8 cellular contexts compared by ENCODE assay signal in genomic region chr12:121214855-121215745, GRCh38. TPM values are rescaled to one million over a fixed set of nuclear protein-coding genes. Genes with fewer than 3 reads are reported as not detected.
A peak's percentile ranks its signal among the peaks of the same experiment; 100 is the strongest.
DNase-seq lines count a peak whose midpoint lies in the region; ATAC-seq and TF ChIP-seq lines count a peak whose summit lies in the region.

No MANE protein-coding gene starts in this region.

- H3K36me3 ChIP-seq in HEK293 (ENCODE audit: control insufficient read depth in 2 of 2, insufficient read depth in 1 of 2, low read length in 2 of 2) (peaks cover 8 to 21% of the 10 kb centered on the region in 2 experiments; a peak in 2 of 3 replicates), sigmoid colon (peaks cover 0 to 17% (median 2%) of the 10 kb centered on the region in 4 donors)

- POLR2A ChIA-PET in HEK293 (lab: Yijun Ruan, JAX) = interaction anchor here (0.6 kb wide), 1 partner anchor 36 kb away, joined by 3 read pairs; no protein-coding TSS in a partner anchor

- H3K27me3 ChIP-seq in sigmoid colon = no peaks in the 10 kb centered on the region

- no peaks in the 10 kb centered on the region for H3K27me3 Mint-ChIP-seq in T-helper 2 cell treated with Interferon-gamma antibody and Interleukin-4, amounts not matched to agents 5 μg/mL and 100 μg/mL, for 36 hours (ENCODE audit: low read depth)

- no peaks in the 10 kb centered on the region for H3K4me1 ChIP-seq in HEK293 (ENCODE audit: control insufficient read depth, insufficient read depth, low read length)
- H3K4me1 ChIP-seq in sigmoid colon = peaks cover 0 to 18% (median 15%) of the 10 kb centered on the region in 4 donors

- H3K9me3 ChIP-seq in HEK293 (ENCODE audit: control insufficient read depth, insufficient read depth, low read depth, low read length) (no peaks in the 10 kb centered on the region), sigmoid colon (no peaks in the 10 kb centered on the region)

- no peak for ATAC-seq in GM18511 (IDR thresholded peaks at IDR 0.05; ENCODE audit: unreplicated experiment)
- ATAC-seq in HG03196 (IDR thresholded peaks at IDR 0.05; ENCODE audit: unreplicated experiment) = no peak
- ATAC-seq in GM21381 (IDR thresholded peaks at IDR 0.05; ENCODE audit: unreplicated experiment) = no peak

- no peaks in the 10 kb centered on the region for H3K9me3 Mint-ChIP-seq in T-helper 2 cell treated with Interferon-gamma antibody and Interleukin-4, amounts not matched to agents 5 μg/mL and 100 μg/mL, for 36 hours

- intact Hi-C loops in sigmoid colon (cut with DNase I) (no loop called here), posterior vena cava (cut with DNase I) (no loop called here)

- CTCF ChIA-PET in HEK293 (lab: Yijun Ruan, JAX) = interaction anchor here (0.6 to 1.3 kb wide), 3 partner anchors 12 to 222 kb away, joined by 3 read pairs; no protein-coding TSS in a partner anchor

- no peak for TF ChIP-seq POLR2A in sigmoid colon (IDR thresholded peaks at IDR 0.05)

- peaks cover 25% of the 10 kb centered on the region for H3K4me1 Mint-ChIP-seq in T-helper 2 cell treated with Interferon-gamma antibody and Interleukin-4, amounts not matched to agents 5 μg/mL and 100 μg/mL, for 36 hours (ENCODE audit: low read depth)

- H3K4me3 ChIP-seq in HEK293 (ENCODE audit: low read depth, low read length) (no peak overlapping the region), fibroblast of pulmonary artery (replicated peaks; ENCODE audit: low read depth, low read length) (no peak overlapping the region), sigmoid colon (no peak overlapping the region)

- peaks cover 52% of the 10 kb centered on the region for H3K36me3 Mint-ChIP-seq in T-helper 2 cell treated with Interferon-gamma antibody and Interleukin-4, amounts not matched to agents 5 μg/mL and 100 μg/mL, for 36 hours (ENCODE audit: low read depth)

- no peak for TF ChIP-seq EP300 in sigmoid colon (IDR thresholded peaks at IDR 0.05)

- no peak overlapping the region for H3K27ac ChIP-seq in HEK293 (ENCODE audit: extremely low read depth, low read depth, low read length)
- peak overlapping the region in 3 of 4 donors; percentile 36 to 55 (median 51) for H3K27ac ChIP-seq in sigmoid colon

- peak overlapping the region; percentile 43 for H3K4me3 Mint-ChIP-seq in T-helper 2 cell treated with Interferon-gamma antibody and Interleukin-4, amounts not matched to agents 5 μg/mL and 100 μg/mL, for 36 hours

- 34 to 58% methylated on average over 14 of the region's 14 CpGs for WGBS in sigmoid colon, 2 donors

- DNase-seq in T-helper 2 cell treated with Interferon-gamma antibody and Interleukin-4, amounts not matched to agents 5 μg/mL and 100 μg/mL, for 36 hours (ENCODE audit: low spot score) = no peak
- peak; percentile 84 for DNase-seq in fibroblast of pulmonary artery (ENCODE audit: low read depth)
- no peak for DNase-seq in sigmoid colon
- DNase-seq in posterior vena cava (ENCODE audit: low spot score) = no peak

- TF ChIP-seq CTCF in HEK293 (tag by site-specific recombination; IDR thresholded peaks at IDR 0.05) (no peak), fibroblast of pulmonary artery (IDR thresholded peaks at IDR 0.05; ENCODE audit: low read length, missing control alignments) (no peak), sigmoid colon (IDR thresholded peaks at IDR 0.05) (no peak)

- peak overlapping the region; percentile 80 for H3K27ac Mint-ChIP-seq in T-helper 2 cell treated with Interferon-gamma antibody and Interleukin-4, amounts not matched to agents 5 μg/mL and 100 μg/mL, for 36 hours

TF ChIP-seq in HEK293, 187 proteins besides CTCF, POLR2A, EP300 and RAD21:
- TF ChIP-seq ZNF394 (tag by site-specific recombination; IDR thresholded peaks at IDR 0.05; ENCODE audit: borderline replicate concordance) (no peak), ZNF639 (tag by site-specific recombination; IDR thresholded peaks at IDR 0.05) (0 out of 2 replicates have a peak, but pooled peaks have one; percentile 21)

RNA-seq across cellular contexts. Expression of gene P2RX4, which starts 5.2 kb away (rescaled TPM):
- total RNA-seq in sigmoid colon (10 to 100 TPM; 26.0 to 36.9 (median 33.6) TPM), posterior vena cava (10 to 100 TPM; 18.3 to 20.3 TPM)
- polyA plus RNA-seq in sigmoid colon = 10 to 100 TPM; 37.9 to 84.4 (median 53.5) TPM
